Comparison of ENCODE assay signal across 35 cellular contexts in the genomic region with DNA sequence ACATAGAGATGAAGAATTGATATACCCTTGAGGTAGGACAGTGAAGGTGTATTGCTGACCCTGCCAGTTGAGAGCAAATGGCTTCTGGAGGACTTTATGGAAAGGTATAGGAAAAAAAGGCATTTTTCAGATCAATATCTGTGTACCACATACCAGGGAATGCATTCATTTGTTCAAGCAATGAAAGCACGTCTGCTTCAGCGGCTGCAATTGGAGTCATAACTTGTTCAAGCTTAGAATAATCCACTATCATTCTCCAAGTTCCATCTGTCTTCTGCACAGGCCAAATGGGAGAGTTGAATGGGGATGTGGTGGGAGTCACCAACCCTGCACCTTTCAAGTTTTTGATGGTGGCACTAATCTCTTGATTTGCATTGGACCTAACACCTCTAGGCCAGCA.
"Had no signal": no experiment of that assay in that cellular context is flagged by ENCODE, and none has a peak within 500 bp of the region (broad histone marks: within the 10 kb centered on the region; RNA-seq: fewer than 3 reads in every experiment).

No MANE protein-coding gene starts in this region.

- H3K27me3 ChIP-seq: MG63 had no signal

- H3K36me3 ChIP-seq: MG63 had no signal

- H3K9me3 ChIP-seq: MG63 had no signal

- H3K4me3 ChIP-seq: MG63 had no signal

- DNase-seq: Karpas-422, Kasumi-1, MG63, MM.1S, MV-4-11, NCI-H1048, NCI-H1092, NCI-H1092 treated with DMSO at 0.1 percent for 48 hours, NCI-H1105, NCI-H1105 treated with DMSO at 0.1 percent for 48 hours, NCI-H1417, NCI-H1417 treated with DMSO at 0.1 percent for 48 hours, NCI-H1436, NCI-H1436 treated with DMSO at 0.1 percent for 48 hours, NCI-H146, NCI-H1694, NCI-H1694 treated with DMSO at 0.1 percent for 48 hours, NCI-H187, NCI-H187 treated with DMSO at 0.1 percent for 48 hours, NCI-H1930, NCI-H2029, NCI-H2029 treated with DMSO at 0.1 percent for 48 hours, NCI-H2081, NCI-H2081 treated with DMSO at 0.1 percent for 48 hours, NCI-H2107, NCI-H2171, NCI-H2171 treated with DMSO at 0.1 percent for 48 hours, NCI-H2227 treated with DMSO at 0.1 percent for 48 hours, NCI-H226, NCI-H345, NCI-H446, NCI-H446 treated with DMSO at 0.1 percent for 48 hours, NCI-H510A, NCI-H510A treated with DMSO at 0.1 percent for 48 hours, NCI-H524 had no signal
